13 cellular contexts compared by ENCODE assay signal in genomic region chr5:26649000-26649399, GRCh38.
DNase-seq lines count a peak whose midpoint lies in the region; FAIRE-seq and TF ChIP-seq lines count a peak whose summit lies in the region.
"Had no signal": no experiment of that assay in that cellular context is flagged by ENCODE, and none has a peak within 500 bp of the region (broad histone marks: within the 10 kb centered on the region; RNA-seq: fewer than 3 reads in every experiment).

No MANE protein-coding gene starts in this region.

- TF ChIP-seq CTCF in astrocyte of the spinal cord (IDR thresholded peaks at IDR 0.05; ENCODE audit: low read depth, low read length): no peak

- DNase-seq in H4 (ENCODE audit: low spot score) (peak; percentile 23), NCI-H69 (lab: John Stamatoyannopoulos, UW) (peak; percentile 7), astrocyte of the spinal cord (ENCODE audit: low read depth, low spot score) (peak; percentile 17), pons (ENCODE audit: low spot score) (peak; percentile 26), hypothalamus (lab: John Stamatoyannopoulos, UW) (no peak), GM12892 (ENCODE audit: insufficient read length) (no peak)
- DNase-seq in activated CD8-positive, alpha-beta memory T cell treated with anti-CD3 and anti-CD28 coated beads, Interleukin-2, amount 50 U/mL, for 48 hours: no peak
- DNase-seq: AML-193; CD4-positive, CD25-positive, alpha-beta regulatory T cell; DND-41; GF-D8; NCI-H1048; NCI-H2227 treated with DMSO at 0.1 percent for 48 hours had no signal

- TF ChIP-seq POLR2A in GM12892 (IDR thresholded peaks at IDR 0.05; ENCODE audit: low read depth, low read length): no peak

- H3K4me3 ChIP-seq in astrocyte of the spinal cord (ENCODE audit: low read depth, low read length): no peak overlapping the region

- FAIRE-seq in GM12892 (lab: Jason Lieb, UNC): no peak

- in situ Hi-C loops in astrocyte of the spinal cord (cut with HindIII; ENCODE audit: low sequenced_read_pairs): no loop called here

Comparison
In these comparisons a context has a peak if more than half of its experiments do, and no peak if none do; other contexts are left out.
1. DNase-seq: peak in H4 (single experiment), NCI-H69 (single experiment), astrocyte of the spinal cord (single experiment) and pons (single experiment); none in activated CD8-positive, alpha-beta memory T cell treated with anti-CD3 and anti-CD28 coated beads, Interleukin-2, amount 50 U/mL, for 48 hours (single experiment), hypothalamus (0 of 51) and GM12892 (single experiment).